ENCODE assay signal across 8 cellular contexts in the genomic region with DNA sequence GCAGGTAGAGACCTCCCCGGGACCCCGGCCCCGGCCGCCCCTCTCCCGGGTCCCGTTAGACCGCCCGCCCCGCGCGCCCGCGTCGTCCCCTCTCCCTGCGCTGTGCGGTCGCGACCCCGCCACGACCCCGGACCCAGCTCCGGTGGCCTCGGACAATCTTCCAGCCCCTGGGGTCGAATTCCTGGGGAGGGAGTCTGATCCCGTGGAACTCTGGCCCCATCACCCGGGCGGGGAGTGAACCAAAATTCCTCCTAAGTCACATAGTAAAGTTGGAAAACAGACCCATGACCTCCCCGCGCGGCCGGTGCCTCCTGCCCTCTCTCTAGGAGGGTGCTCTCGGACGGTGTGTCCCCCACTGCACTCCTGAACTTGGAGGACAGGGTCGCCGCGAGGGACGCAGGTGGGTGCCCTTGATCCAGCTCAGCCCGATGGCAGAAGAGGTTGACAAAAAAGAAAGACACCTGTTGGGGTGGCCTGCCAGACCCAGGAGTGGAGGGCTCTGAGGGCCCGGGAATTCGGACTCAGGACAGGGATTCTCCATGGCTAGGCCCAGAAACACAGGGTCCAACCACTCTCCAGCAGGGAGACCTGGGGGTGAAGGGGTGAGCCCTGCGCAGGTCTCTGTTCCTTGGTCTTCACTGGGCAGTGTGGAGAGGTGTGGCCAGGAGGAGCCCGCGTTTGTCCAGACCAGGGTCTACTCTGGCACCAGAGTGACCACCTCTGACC. TPM values are rescaled to one million over a fixed set of nuclear protein-coding genes. Genes with fewer than 3 reads are reported as not detected.
A peak's percentile ranks its signal among the peaks of the same experiment; 100 is the strongest.
DNase-seq lines count a peak whose midpoint lies in the region; ATAC-seq, FAIRE-seq and TF ChIP-seq lines count a peak whose summit lies in the region.

No MANE protein-coding gene starts in this region.

- TF ChIP-seq POLR2A in A549 (IDR thresholded peaks at IDR 0.05; ENCODE audit: low read length), result no peak

- H3K36me3 ChIP-seq in ectodermal cell (ENCODE audit: control insufficient read depth, insufficient read depth, low read length) (no peaks in the 10 kb centered on the region), mucosa of rectum (ENCODE audit: control insufficient read depth in 2 of 2, insufficient read depth in 2 of 2, low read length in 2 of 2) (no peaks in the 10 kb centered on the region)

- no peak for TF ChIP-seq CTCF in A549 (IDR thresholded peaks at IDR 0.05)

- peak in 1 of 2 experiments; percentile 22; a peak in 1 of 5 replicates for TF ChIP-seq RAD21 in A549 (conservative IDR thresholded peaks at IDR 0.05 in 1 of 2, IDR thresholded peaks at IDR 0.05 in 1 of 2)

- H3K4me1 ChIP-seq in A549 (peaks cover 17% of the 10 kb centered on the region), ectodermal cell (ENCODE audit: control insufficient read depth, insufficient read depth, low read length) (peaks cover 7% of the 10 kb centered on the region), mucosa of rectum (ENCODE audit: control insufficient read depth in 2 of 2, insufficient read depth in 2 of 2, low read length in 2 of 2) (peaks cover 3 to 15% of the 10 kb centered on the region in 2 donors)

- WGBS in A549 (ENCODE audit: missing lambda C conversion rate), result 57% methylated on average over 25 of the region's 43 CpGs
- 21 to 23% methylated on average over 43 of the region's 43 CpGs for WGBS in ectodermal cell, 2 experiments

- H3K27ac ChIP-seq in A549, result peak overlapping the region; percentile 75 to 92
- no peak overlapping the region for H3K27ac ChIP-seq in ectodermal cell (ENCODE audit: insufficient read depth, low read depth, low read length, poor library complexity, severe bottlenecking)
- H3K27ac ChIP-seq in mucosa of rectum (ENCODE audit: low read depth in 2 of 2, low read length in 2 of 2), result peak overlapping the region; percentile 52 to 66

- H3K9me3 ChIP-seq in A549 (no peaks in the 10 kb centered on the region), ectodermal cell (ENCODE audit: control insufficient read depth, low read length) (no peaks in the 10 kb centered on the region), mucosa of rectum (ENCODE audit: control insufficient read depth in 2 of 2, low read length in 2 of 2) (no peaks in the 10 kb centered on the region)

- TF ChIP-seq EP300 in A549 (IDR thresholded peaks at IDR 0.05), result no peak

- peak overlapping the region; percentile 42 to 52 for H3K9ac ChIP-seq in mucosa of rectum (ENCODE audit: low read depth in 1 of 2, low read length in 2 of 2)

- peak overlapping the region; percentile 78 for H3K4me2 ChIP-seq in A549

- H3K27me3 ChIP-seq in ectodermal cell (ENCODE audit: control insufficient read depth, insufficient read depth, low read length, poor library complexity, severe bottlenecking), result peaks cover 39% of the 10 kb centered on the region
- H3K27me3 ChIP-seq in mucosa of rectum (ENCODE audit: control insufficient read depth in 2 of 2, insufficient read depth in 2 of 2, low read length in 2 of 2), result peaks cover 0 to 8% of the 10 kb centered on the region in 2 donors

- ATAC-seq in A549, result peak; percentile 3 to 4; a peak in 4 of 6 replicates

- CTCF ChIA-PET in A549 (lab: Yijun Ruan, JAX), result interaction anchor here (0.5 to 6.1 kb wide), 6 partner anchors 11 to 263 kb away, joined by 3 to 102 read pairs (median 6); no protein-coding TSS in a partner anchor

- peak overlapping the region; percentile 53 for H3K4me3 ChIP-seq in A549
- peak overlapping the region; percentile 13 for H3K4me3 ChIP-seq in ectodermal cell (ENCODE audit: insufficient read depth, low read depth, low read length)
- peak overlapping the region; percentile 54 to 59 for H3K4me3 ChIP-seq in mucosa of rectum (ENCODE audit: low read length in 2 of 2)

- POLR2A ChIA-PET in A549 (lab: Yijun Ruan, JAX), result interaction anchor here (0.7 to 2.4 kb wide), 3 partner anchors 11 to 33 kb away, joined by 3 to 10 read pairs (median 3); a partner anchor contains a TSS

- no peak for DNase-seq in A549 (ENCODE audit: low read depth in 1 of 2, low spot score in 1 of 2)
- DNase-seq in HuH-7.5 (ENCODE audit: low spot score), result peak; percentile 85
- no peak for DNase-seq in COR-L47 (lab: John Stamatoyannopoulos, UW)
- DNase-seq in NCI-H1417 treated with DMSO at 0.1 percent for 48 hours (lab: John Stamatoyannopoulos, UW), result no peak
- DNase-seq in SW480 (ENCODE audit: low spot score), result no peak
- DNase-seq in globus pallidus (ENCODE audit: low spot score), result no peak

- FAIRE-seq in A549 (lab: Jason Lieb, UNC), result no peak

TF ChIP-seq in A549, 52 proteins besides CTCF, POLR2A, EP300 and RAD21 (continues in another document):
- TF ChIP-seq NPAS2 (CRISPR knock-in tag; IDR thresholded peaks at IDR 0.05; ENCODE audit: borderline replicate concordance) (no peak), ZNF302 (CRISPR knock-in tag; IDR thresholded peaks at IDR 0.05) (no peak), KDM5A (IDR thresholded peaks at IDR 0.05) (no peak), HOXA7 (CRISPR knock-in tag; IDR thresholded peaks at IDR 0.05) (no peak), KDM1A (IDR thresholded peaks at IDR 0.05; ENCODE audit: low read depth) (no peak), RNF2 (IDR thresholded peaks at IDR 0.05; ENCODE audit: borderline replicate concordance, low read depth) (no peak), SMC3 (IDR thresholded peaks at IDR 0.05) (no peak)
- TF ChIP-seq, protein P1, sequence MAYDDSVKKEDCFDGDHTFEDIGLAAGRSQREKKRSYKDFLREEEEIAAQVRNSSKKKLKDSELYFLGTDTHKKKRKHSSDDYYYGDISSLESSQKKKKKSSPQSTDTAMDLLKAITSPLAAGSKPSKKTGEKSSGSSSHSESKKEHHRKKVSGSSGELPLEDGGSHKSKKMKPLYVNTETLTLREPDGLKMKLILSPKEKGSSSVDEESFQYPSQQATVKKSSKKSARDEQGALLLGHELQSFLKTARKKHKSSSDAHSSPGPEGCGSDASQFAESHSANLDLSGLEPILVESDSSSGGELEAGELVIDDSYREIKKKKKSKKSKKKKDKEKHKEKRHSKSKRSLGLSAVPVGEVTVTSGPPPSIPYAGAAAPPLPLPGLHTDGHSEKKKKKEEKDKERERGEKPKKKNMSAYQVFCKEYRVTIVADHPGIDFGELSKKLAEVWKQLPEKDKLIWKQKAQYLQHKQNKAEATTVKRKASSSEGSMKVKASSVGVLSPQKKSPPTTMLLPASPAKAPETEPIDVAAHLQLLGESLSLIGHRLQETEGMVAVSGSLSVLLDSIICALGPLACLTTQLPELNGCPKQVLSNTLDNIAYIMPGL (CRISPR knock-in tag; IDR thresholded peaks at IDR 0.05; ENCODE audit: borderline replicate concordance), result no peak
- TF ChIP-seq, protein P2, sequence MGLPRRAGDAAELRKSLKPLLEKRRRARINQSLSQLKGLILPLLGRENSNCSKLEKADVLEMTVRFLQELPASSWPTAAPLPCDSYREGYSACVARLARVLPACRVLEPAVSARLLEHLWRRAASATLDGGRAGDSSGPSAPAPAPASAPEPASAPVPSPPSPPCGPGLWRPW (IDR thresholded peaks at IDR 0.05), result no peak
- TF ChIP-seq, protein P3, sequence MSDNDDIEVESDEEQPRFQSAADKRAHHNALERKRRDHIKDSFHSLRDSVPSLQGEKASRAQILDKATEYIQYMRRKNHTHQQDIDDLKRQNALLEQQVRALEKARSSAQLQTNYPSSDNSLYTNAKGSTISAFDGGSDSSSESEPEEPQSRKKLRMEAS (IDR thresholded peaks at IDR 0.05), result no peak

RNA-seq across cellular contexts. Expression of a gene that starts 0.5 kb away (rescaled TPM):
- polyA plus RNA-seq in A549 (2011; rRNA removed) (1.3 and 1.8 TPM in 2 replicates), A549 (2017; fragmentation: RNase III; extraction: RNeasy Plus Mini Kit Qiagen cat#74134 plus additional on column Dnase treatment) (1.3 to 2.0 TPM (median 1.5 TPM) in 3 replicates)
- 3.1 and 3.6 TPM in 2 replicates for polyA plus RNA-seq in A549 (2012; cell fraction: cytosol; rRNA removed)
- 15.6 and 15.8 TPM in 2 replicates for polyA plus RNA-seq in A549 (2012; cell fraction: nucleus; rRNA removed)
- polyA minus RNA-seq in A549 (2011; rRNA and poly(A)+ RNA removed), result 0.54 and 1.2 TPM in 2 replicates
- 0.37 TPM for polyA plus RNA-seq in ectodermal cell (2013, experiment 1 of 4)
- 0.75 TPM for polyA plus RNA-seq in ectodermal cell (2013, experiment 2 of 4)
- polyA plus RNA-seq in ectodermal cell (2013, experiment 3 of 4), result 0.64 TPM
- polyA plus RNA-seq in ectodermal cell (2013, experiment 4 of 4), result 0.57 TPM

RNA-seq across cellular contexts. Expression of a gene that starts 29.8 kb away (rescaled TPM):
- polyA plus RNA-seq in A549 (2011; rRNA removed) (145 and 202 TPM in 2 replicates), A549 (2017; fragmentation: RNase III; extraction: RNeasy Plus Mini Kit Qiagen cat#74134 plus additional on column Dnase treatment) (77.5 to 80.0 TPM (median 78.6 TPM) in 3 replicates)
- polyA plus RNA-seq in A549 (2012; cell fraction: cytosol; rRNA removed), result 54.2 and 63.4 TPM in 2 replicates
- polyA plus RNA-seq in A549 (2012; cell fraction: nucleus; rRNA removed), result 178 and 186 TPM in 2 replicates
- 144 and 151 TPM in 2 replicates for polyA minus RNA-seq in A549 (2011; rRNA and poly(A)+ RNA removed)
- polyA plus RNA-seq in ectodermal cell (2013, experiment 1 of 4), result 165 TPM
- polyA plus RNA-seq in ectodermal cell (2013, experiment 2 of 4), result 171 TPM
- polyA plus RNA-seq in ectodermal cell (2013, experiment 3 of 4), result 114 TPM
- 126 TPM for polyA plus RNA-seq in ectodermal cell (2013, experiment 4 of 4)

RNA-seq across cellular contexts. Expression of a gene that starts 34.1 kb away (rescaled TPM):
- polyA plus RNA-seq in A549 (2011; rRNA removed), result 0.36 TPM in 1 of 2 replicates, not detected in the other
- polyA plus RNA-seq in A549 (2012; cell fraction: cytosol; rRNA removed), result 0.09 and 0.25 TPM in 2 replicates
- 0.12 TPM in 1 of 2 replicates, not detected in the other for polyA plus RNA-seq in A549 (2012; cell fraction: nucleus; rRNA removed)
- polyA plus RNA-seq in A549 (2017; fragmentation: RNase III; extraction: RNeasy Plus Mini Kit Qiagen cat#74134 plus additional on column Dnase treatment), result 0.28 to 0.80 TPM (median 0.74 TPM) in 3 replicates
- polyA minus RNA-seq in A549 (2011; rRNA and poly(A)+ RNA removed), result not detected in 2 replicates
- 1.2 TPM for polyA plus RNA-seq in ectodermal cell (2013, experiment 1 of 4)
- 1.5 TPM for polyA plus RNA-seq in ectodermal cell (2013, experiment 2 of 4)
- 1.2 TPM for polyA plus RNA-seq in ectodermal cell (2013, experiment 3 of 4)
- polyA plus RNA-seq in ectodermal cell (2013, experiment 4 of 4), result 0.65 TPM

RNA-seq across cellular contexts. Expression of a gene that starts 41.8 kb away (rescaled TPM):
- polyA plus RNA-seq in A549 (2011; rRNA removed) (0.88 and 1.1 TPM in 2 replicates), A549 (2017; fragmentation: RNase III; extraction: RNeasy Plus Mini Kit Qiagen cat#74134 plus additional on column Dnase treatment) (0.77 to 1.0 TPM (median 1.0 TPM) in 3 replicates)
- 0.91 and 0.96 TPM in 2 replicates for polyA plus RNA-seq in A549 (2012; cell fraction: cytosol; rRNA removed)
- 3.9 and 4.1 TPM in 2 replicates for polyA plus RNA-seq in A549 (2012; cell fraction: nucleus; rRNA removed)
- 0.97 and 1.2 TPM in 2 replicates for polyA minus RNA-seq in A549 (2011; rRNA and poly(A)+ RNA removed)
- 1.7 TPM for polyA plus RNA-seq in ectodermal cell (2013, experiment 1 of 4)
- polyA plus RNA-seq in ectodermal cell (2013, experiment 2 of 4), result 1.9 TPM
- polyA plus RNA-seq in ectodermal cell (2013, experiment 3 of 4), result 2.3 TPM
- 3.2 TPM for polyA plus RNA-seq in ectodermal cell (2013, experiment 4 of 4)
